8 cellular contexts compared by ENCODE assay signal in the genomic region with DNA sequence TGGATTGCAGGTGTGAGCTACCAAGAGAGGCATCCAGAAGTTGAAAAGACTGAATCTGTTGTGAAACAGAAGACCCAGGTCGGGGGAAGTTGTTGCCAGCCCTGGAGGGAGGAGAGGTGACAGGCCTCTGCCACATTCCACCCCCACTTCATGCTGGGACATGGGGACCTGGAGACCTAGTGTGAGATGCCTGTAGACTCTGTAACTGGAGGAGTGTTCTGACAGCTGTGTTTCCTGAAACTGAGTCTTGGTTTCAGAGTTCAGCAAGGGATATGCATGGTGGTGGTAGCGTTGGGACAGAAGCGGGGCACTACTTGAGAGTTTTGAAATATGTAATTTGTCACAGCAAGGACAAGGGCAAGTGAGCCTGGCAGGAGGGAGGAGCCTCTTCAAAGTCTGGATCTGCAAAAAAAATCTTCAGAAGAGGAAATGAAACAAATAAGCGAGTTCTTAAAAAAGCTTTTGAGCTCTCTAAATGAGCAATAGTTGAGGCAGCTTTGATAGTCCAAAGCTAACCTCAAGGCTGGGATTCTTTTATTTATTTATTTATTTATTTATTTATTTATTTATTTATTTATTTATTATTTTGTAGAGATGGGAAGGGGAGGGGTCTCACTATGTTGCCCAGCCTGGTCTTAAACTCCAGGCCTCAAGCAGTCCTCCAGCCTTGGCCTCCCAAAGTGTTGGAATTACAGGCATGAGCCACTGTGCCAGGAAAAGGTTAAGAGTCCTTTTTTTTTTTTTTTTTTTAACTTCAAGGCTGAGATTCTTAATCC. TPM values are rescaled to one million over a fixed set of nuclear protein-coding genes. Genes with fewer than 3 reads are reported as not detected.
DNase-seq lines count a peak whose midpoint lies in the region; ATAC-seq and TF ChIP-seq lines count a peak whose summit lies in the region.

No MANE protein-coding gene starts in this region.

- no peaks in the 10 kb centered on the region for H3K27me3 ChIP-seq in thymus (ENCODE audit: control insufficient read depth, insufficient read depth)

- intact Hi-C loops in CD14-positive monocyte (cut with micrococcal nuclease), result loop anchor here (5.0 kb wide), 2 partner anchors 389 to 409 kb away; a partner anchor contains a TSS
- intact Hi-C loops in posterior cingulate gyrus (cut with DNase I), result loop anchor here (2.0 to 10.0 kb wide), 2 partner anchors 409 to 1117 kb away; no protein-coding TSS in a partner anchor

- H3K9me3 ChIP-seq in thymus (ENCODE audit: control insufficient read depth), result no peaks in the 10 kb centered on the region

- H3K27ac Mint-ChIP-seq in CD14-positive monocyte, result peak overlapping the region; percentile 95 to 99 (median 98)

- no peaks in the 10 kb centered on the region for H3K4me1 ChIP-seq in thymus (ENCODE audit: control insufficient read depth, insufficient read depth, low read length)

- H3K4me3 ChIP-seq in thymus (ENCODE audit: low read length), result no peak overlapping the region

- H3K4me1 Mint-ChIP-seq in CD14-positive monocyte, result peaks cover 20% of the 10 kb centered on the region

- DNase-seq in CD14-positive monocyte (ENCODE audit: low spot score) (peak; percentile 78), left lobe of liver (ENCODE audit: low spot score) (no peak), NK-92 (lab: John Stamatoyannopoulos, UW; ENCODE audit: unreplicated experiment) (no peak), posterior cingulate gyrus (no peak)
- DNase-seq in activated CD4-positive, CD25-positive, alpha-beta regulatory T cell treated with anti-CD3 and anti-CD28 coated beads, Interleukin-2, amount 50 U/mL, for 72 hours, result peak; percentile 34

- H3K4me3 Mint-ChIP-seq in CD14-positive monocyte, result peak overlapping the region; percentile 67 to 81

- peaks cover 1 to 2% (median 2%) of the 10 kb centered on the region in 3 donors for H3K27me3 Mint-ChIP-seq in CD14-positive monocyte (ENCODE audit: low read depth in 3 of 3)

- peak overlapping the region; percentile 36 for H3K27ac ChIP-seq in thymus (ENCODE audit: low read depth)

- 57% methylated on average over 4 of the region's 4 CpGs for WGBS in thymus

- ATAC-seq in GM19324 (IDR thresholded peaks at IDR 0.05; ENCODE audit: low FRiP score, unreplicated experiment) (peak; percentile 83), HG03159 (IDR thresholded peaks at IDR 0.05; ENCODE audit: unreplicated experiment) (peak; percentile 85), left lobe of liver (peak; percentile 52)

- no peaks in the 10 kb centered on the region for H3K36me3 ChIP-seq in thymus (ENCODE audit: control insufficient read depth, insufficient read depth)

- H3K9me3 Mint-ChIP-seq in CD14-positive monocyte, result peaks cover 0 to 7% (median under 1%) of the 10 kb centered on the region in 7 donors

- H3K36me3 Mint-ChIP-seq in CD14-positive monocyte, result no peaks in the 10 kb centered on the region

- no peak for TF ChIP-seq CTCF in CD14-positive monocyte (IDR thresholded peaks at IDR 0.05)

RNA-seq across cellular contexts. Expression of a gene that starts 58.9 kb away (rescaled TPM):
- polyA plus RNA-seq in CD14-positive monocyte (10 to 100 TPM in 1 of 2 donors, 1 to 10 TPM in 1; 3.6 to 10.7 TPM), thymus (4.3 TPM)
- total RNA-seq in left lobe of liver, result 12.5 TPM

Comparison
In these comparisons a context has a peak if more than half of its experiments do, and no peak if none do; other contexts are left out.
1. DNase-seq: peak in CD14-positive monocyte (single experiment) and activated CD4-positive, CD25-positive, alpha-beta regulatory T cell treated with anti-CD3 and anti-CD28 coated beads, Interleukin-2, amount 50 U/mL, for 72 hours (single experiment); none in left lobe of liver (single experiment), NK-92 (single experiment) and posterior cingulate gyrus (0 of 10).
2. Peak in every context shown above with its lines, with median percentiles within 50 percentile points of each other: ATAC-seq.